ENCODE assay signal across 1 cellular context in genomic region chr1:74790453-74790852, GRCh38.
TF ChIP-seq lines count a peak whose summit lies in the region.

No MANE protein-coding gene starts in this region.

TF ChIP-seq in SK-N-SH treated with all-trans-retinoic acid at 6 μM for 48 hours, 23 proteins besides CTCF, POLR2A, EP300 and RAD21 (continued from another document):
- TF ChIP-seq PATZ1 (CRISPR knock-in tag; IDR thresholded peaks at IDR 0.05; ENCODE audit: borderline replicate concordance) (no peak), CSDC2 (CRISPR knock-in tag; IDR thresholded peaks at IDR 0.05) (no peak), ISL1 (CRISPR knock-in tag; IDR thresholded peaks at IDR 0.05) (no peak)
